1 cellular context compared by ENCODE assay signal in the genomic region with DNA sequence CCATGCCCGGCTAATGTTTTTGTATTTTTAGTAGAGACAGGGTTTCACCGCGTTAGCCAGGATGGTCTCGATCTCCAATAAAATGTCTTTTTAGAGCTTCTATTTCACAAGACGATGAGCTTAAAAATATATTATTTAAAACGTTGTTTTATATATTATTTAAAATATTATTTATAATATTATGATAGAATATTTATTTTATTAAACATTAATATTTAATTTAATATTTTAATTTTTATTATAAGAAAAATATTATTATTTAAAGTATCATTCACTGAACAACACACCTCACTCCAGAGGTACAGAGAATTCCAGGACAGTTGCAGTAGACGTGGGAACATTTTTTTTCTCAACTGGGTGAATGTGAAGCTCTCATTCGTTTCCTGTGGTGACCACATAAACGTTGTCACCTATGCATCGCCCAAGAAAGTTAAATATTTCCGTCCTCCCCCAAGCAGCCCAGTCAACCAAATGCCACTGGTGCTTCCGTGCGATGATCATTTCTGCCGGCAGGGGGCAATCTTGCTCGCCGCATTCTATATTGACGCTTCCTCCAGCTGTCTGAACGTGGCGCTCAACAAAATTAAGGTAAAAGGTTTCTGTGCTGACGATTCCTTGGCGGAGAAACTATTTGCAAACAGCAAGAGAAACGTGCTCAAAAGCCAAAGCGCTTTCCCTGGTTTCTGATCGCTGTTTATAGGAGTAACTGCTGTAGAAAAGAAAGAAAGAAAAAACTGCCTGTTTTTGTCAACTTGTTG.
TF ChIP-seq lines count a peak whose summit lies in the region.

No MANE protein-coding gene starts in this region.

TF ChIP-seq in GM12878, 131 proteins besides CTCF, POLR2A, EP300 and RAD21 (continued from another document):
- no peak for TF ChIP-seq HDAC6 (IDR thresholded peaks at IDR 0.05; ENCODE audit: unreplicated experiment)
- no peak for TF ChIP-seq NR2F1 (conservative IDR thresholded peaks at IDR 0.05)
- no peak for TF ChIP-seq TCF3 (IDR thresholded peaks at IDR 0.05; ENCODE audit: borderline replicate concordance, insufficient read depth, low read depth, low read length)
- no peak for TF ChIP-seq POLR2AphosphoS5 (IDR thresholded peaks at IDR 0.05; ENCODE audit: low read length)
- no peak for TF ChIP-seq DPF2 (IDR thresholded peaks at IDR 0.05)
- no peak for TF ChIP-seq BACH1 (IDR thresholded peaks at IDR 0.05; ENCODE audit: borderline replicate concordance)
- TF ChIP-seq PML (IDR thresholded peaks at IDR 0.05; ENCODE audit: low read length) = no peak
- no peak for TF ChIP-seq RB1 (IDR thresholded peaks at IDR 0.05; ENCODE audit: borderline replicate concordance)
- TF ChIP-seq ZNF384 (IDR thresholded peaks at IDR 0.05; ENCODE audit: borderline replicate concordance, low read depth, low read length) = no peak
- peak; percentile 48; the same call in 1 of the 2 replicates for TF ChIP-seq FOXM1 (IDR thresholded peaks at IDR 0.05; ENCODE audit: low read depth, low read length)
- TF ChIP-seq, protein P1, sequence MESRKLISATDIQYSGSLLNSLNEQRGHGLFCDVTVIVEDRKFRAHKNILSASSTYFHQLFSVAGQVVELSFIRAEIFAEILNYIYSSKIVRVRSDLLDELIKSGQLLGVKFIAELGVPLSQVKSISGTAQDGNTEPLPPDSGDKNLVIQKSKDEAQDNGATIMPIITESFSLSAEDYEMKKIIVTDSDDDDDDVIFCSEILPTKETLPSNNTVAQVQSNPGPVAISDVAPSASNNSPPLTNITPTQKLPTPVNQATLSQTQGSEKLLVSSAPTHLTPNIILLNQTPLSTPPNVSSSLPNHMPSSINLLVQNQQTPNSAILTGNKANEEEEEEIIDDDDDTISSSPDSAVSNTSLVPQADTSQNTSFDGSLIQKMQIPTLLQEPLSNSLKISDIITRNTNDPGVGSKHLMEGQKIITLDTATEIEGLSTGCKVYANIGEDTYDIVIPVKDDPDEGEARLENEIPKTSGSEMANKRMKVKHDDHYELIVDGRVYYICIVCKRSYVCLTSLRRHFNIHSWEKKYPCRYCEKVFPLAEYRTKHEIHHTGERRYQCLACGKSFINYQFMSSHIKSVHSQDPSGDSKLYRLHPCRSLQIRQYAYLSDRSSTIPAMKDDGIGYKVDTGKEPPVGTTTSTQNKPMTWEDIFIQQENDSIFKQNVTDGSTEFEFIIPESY (IDR thresholded peaks at IDR 0.05) = no peak
- no peak for TF ChIP-seq CHD4 (IDR thresholded peaks at IDR 0.05)
- TF ChIP-seq TCF7 (IDR thresholded peaks at IDR 0.05; ENCODE audit: borderline replicate concordance) = no peak
- no peak for TF ChIP-seq NFIC (IDR thresholded peaks at IDR 0.05; ENCODE audit: low read depth, low read length)
- peak; percentile 93 for TF ChIP-seq SMC3 (IDR thresholded peaks at IDR 0.05; ENCODE audit: borderline replicate concordance, low read length)
